Comparison of ENCODE assay signal across 36 cellular contexts in genomic region chr18:45285251-45285650, GRCh38.
"Had no signal": no experiment of that assay in that cellular context is flagged by ENCODE, and none has a peak within 500 bp of the region (broad histone marks: within the 10 kb centered on the region; RNA-seq: fewer than 3 reads in every experiment).

No MANE protein-coding gene starts in this region.

- H3K9ac ChIP-seq: KMS-11 had no signal

- H3K9me3 ChIP-seq: MG63 had no signal

- H3K4me2 ChIP-seq: KMS-11 had no signal

- H3K27me3 ChIP-seq: MG63 had no signal

- H3K36me3 ChIP-seq: MG63 had no signal

- H3K27ac ChIP-seq: KMS-11 had no signal

- DNase-seq: Karpas-422, Kasumi-1, KG1, MG63, MM.1S, MV-4-11, NCI-H1048, NCI-H1092, NCI-H1092 treated with DMSO at 0.1 percent for 48 hours, NCI-H1105, NCI-H1105 treated with DMSO at 0.1 percent for 48 hours, NCI-H1417, NCI-H1417 treated with DMSO at 0.1 percent for 48 hours, NCI-H1436, NCI-H1436 treated with DMSO at 0.1 percent for 48 hours, NCI-H146, NCI-H1694, NCI-H1694 treated with DMSO at 0.1 percent for 48 hours, NCI-H187, NCI-H187 treated with DMSO at 0.1 percent for 48 hours, NCI-H1930, NCI-H2029, NCI-H2029 treated with DMSO at 0.1 percent for 48 hours, NCI-H2081, NCI-H2081 treated with DMSO at 0.1 percent for 48 hours, NCI-H2107, NCI-H2171, NCI-H2171 treated with DMSO at 0.1 percent for 48 hours, NCI-H2227 treated with DMSO at 0.1 percent for 48 hours, NCI-H226, NCI-H345, NCI-H446, NCI-H446 treated with DMSO at 0.1 percent for 48 hours, NCI-H510A, NCI-H510A treated with DMSO at 0.1 percent for 48 hours had no signal

- H3K4me3 ChIP-seq: MG63 had no signal
